ENCODE assay signal across 12 cellular contexts in genomic region chr6:112222111-112222726, GRCh38. TPM values are rescaled to one million over a fixed set of nuclear protein-coding genes. Genes with fewer than 3 reads are reported as not detected.
DNase-seq lines count a peak whose midpoint lies in the region; ATAC-seq and TF ChIP-seq lines count a peak whose summit lies in the region.
"Had no signal": no experiment of that assay in that cellular context is flagged by ENCODE, and none has a peak within 500 bp of the region (broad histone marks: within the 10 kb centered on the region; RNA-seq: fewer than 3 reads in every experiment).

No MANE protein-coding gene starts in this region.

- H3K27ac ChIP-seq in right cardiac atrium (ENCODE audit: low read length) (peak overlapping the region; percentile 83), coronary artery (peak overlapping the region in 1 of 2 donors; percentile 72)

- H3K4me2 ChIP-seq in skeletal muscle satellite cell (ENCODE audit: low read length) = peak overlapping the region; percentile 2

- no peaks in the 10 kb centered on the region for H3K9me3 ChIP-seq in right cardiac atrium (ENCODE audit: control insufficient read depth, low read length)
- H3K9me3 ChIP-seq in skeletal muscle satellite cell (replicated peaks; ENCODE audit: low read length) = no peaks in the 10 kb centered on the region

- intact Hi-C loops in right cardiac atrium (cut with DNase I) = no loop called here

- H3K4me3 ChIP-seq in right cardiac atrium (ENCODE audit: low read length) (no peak overlapping the region), skeletal muscle satellite cell (ENCODE audit: low read length) (no peak overlapping the region), coronary artery (no peak overlapping the region)

- H3K36me3 ChIP-seq in skeletal muscle satellite cell (ENCODE audit: insufficient read depth, low read length) = no peaks in the 10 kb centered on the region

- H3K4me1 ChIP-seq in right cardiac atrium (ENCODE audit: control insufficient read depth, insufficient read depth, low read length) (peaks cover 12% of the 10 kb centered on the region), skeletal muscle satellite cell (ENCODE audit: control insufficient read depth, insufficient read depth, low read length) (peaks cover 42% of the 10 kb centered on the region)

- H3K9ac ChIP-seq in skeletal muscle satellite cell (ENCODE audit: low read depth, low read length) = no peak overlapping the region

- 67% methylated on average over 4 of the region's 4 CpGs for WGBS in right cardiac atrium

- no peak for TF ChIP-seq CTCF in coronary artery (IDR thresholded peaks at IDR 0.05)

- peak; percentile 28 to 30 for ATAC-seq in right cardiac atrium
- ATAC-seq: stimulated activated effector memory CD8-positive, alpha-beta T cell treated with anti-CD3 and anti-CD28 coated beads, Interleukin-12 subunit alpha, Interleukin-12 subunit beta, amount 100 ng/mL, for 72 hours had no signal

- no peaks in the 10 kb centered on the region for H3K27me3 ChIP-seq in right cardiac atrium (ENCODE audit: control insufficient read depth, insufficient read depth)
- no peaks in the 10 kb centered on the region for H3K27me3 ChIP-seq in skeletal muscle satellite cell (ENCODE audit: control insufficient read depth, insufficient read depth, low read length)

- DNase-seq in DMS79 treated with DMSO at 0.1 percent for 48 hours (lab: John Stamatoyannopoulos, UW) (peak; percentile 62), amniotic epithelial cell (ENCODE audit: low read depth) (peak; percentile 94), right cardiac atrium (no peak), NAMALWA (ENCODE audit: low spot score) (no peak), coronary artery (ENCODE audit: low spot score) (no peak), UCSD-AML1 (lab: John Stamatoyannopoulos, UW; ENCODE audit: unreplicated experiment) (no peak)
- no peak for DNase-seq in activated CD8-positive, alpha-beta memory T cell treated with anti-CD3 and anti-CD28 coated beads for 24 hours
- DNase-seq: activated CD4-positive, alpha-beta T cell treated with anti-CD3 and anti-CD28 coated beads, Interleukin-2, amount 50 U/mL, for 1 hour; CD8-positive, alpha-beta memory T cell; NCI-H446 treated with DMSO at 0.1 percent for 48 hours had no signal

RNA-seq across cellular contexts. Expression of gene LAMA4, which starts 32.1 kb away (rescaled TPM):
- 10 to 100 TPM; 32.0 to 45.8 (median 33.4) TPM for total RNA-seq in right cardiac atrium
- 24.2 TPM for polyA plus RNA-seq in right cardiac atrium
- 216 and 328 TPM in 2 replicates for total RNA-seq in skeletal muscle satellite cell (2012; rRNA removed)
- total RNA-seq: CD8-positive, alpha-beta memory T cell had no signal
- polyA plus RNA-seq: CD8-positive, alpha-beta memory T cell had no signal

Comparison
In these comparisons a context has a peak if more than half of its experiments do, and no peak if none do; other contexts are left out.
1. DNase-seq: peak in DMS79 treated with DMSO at 0.1 percent for 48 hours (single experiment) and amniotic epithelial cell (single experiment); none in right cardiac atrium (0 of 3), NAMALWA (single experiment), coronary artery (single experiment), activated CD8-positive, alpha-beta memory T cell treated with anti-CD3 and anti-CD28 coated beads for 24 hours (single experiment) and UCSD-AML1 (single experiment).